1 cellular context compared by ENCODE assay signal in the genomic region with DNA sequence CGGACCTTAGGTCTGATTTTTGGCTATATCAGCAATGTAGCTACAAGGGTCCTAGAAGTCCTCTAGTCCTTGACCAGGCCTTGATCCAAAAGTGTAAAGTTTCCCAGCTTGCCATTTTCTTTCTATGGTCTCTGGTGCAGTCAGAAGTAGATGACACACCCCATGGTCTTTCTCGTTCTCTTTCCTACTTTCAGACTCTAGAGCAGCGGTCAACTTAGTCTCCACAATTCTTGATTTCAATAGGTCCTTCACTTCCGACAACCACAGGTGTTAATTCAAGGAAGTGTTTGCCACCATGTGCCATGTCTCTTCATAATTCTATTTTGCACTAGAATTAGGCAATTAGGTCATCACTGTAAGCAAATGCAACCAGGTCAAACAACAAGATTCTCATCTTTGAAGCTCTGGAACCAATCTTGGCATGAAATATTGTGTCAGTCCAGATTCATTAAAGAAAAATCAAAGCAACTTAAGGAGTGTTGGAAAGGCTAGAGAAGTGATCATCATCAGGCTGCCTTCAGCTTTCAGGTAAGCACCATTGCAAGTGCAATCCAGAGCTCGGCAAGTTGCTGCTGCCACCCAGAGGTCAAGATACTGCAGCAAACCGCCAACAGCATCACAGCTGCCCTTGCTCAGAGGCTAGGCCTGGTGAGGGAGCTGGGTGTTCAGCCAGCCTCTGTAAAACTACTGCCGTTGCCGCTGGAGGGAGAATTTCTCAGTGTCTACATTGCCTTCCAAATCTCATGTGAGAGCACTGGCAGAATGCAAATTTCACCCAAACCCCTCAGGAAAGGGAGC.
A peak's percentile ranks its signal among the peaks of the same experiment; 100 is the strongest.
TF ChIP-seq lines count a peak whose summit lies in the region.

No MANE protein-coding gene starts in this region.

TF ChIP-seq in HepG2, 621 proteins besides CTCF, POLR2A, EP300 and RAD21 (continued from another document and continues in another):
- TF ChIP-seq, protein P1, sequence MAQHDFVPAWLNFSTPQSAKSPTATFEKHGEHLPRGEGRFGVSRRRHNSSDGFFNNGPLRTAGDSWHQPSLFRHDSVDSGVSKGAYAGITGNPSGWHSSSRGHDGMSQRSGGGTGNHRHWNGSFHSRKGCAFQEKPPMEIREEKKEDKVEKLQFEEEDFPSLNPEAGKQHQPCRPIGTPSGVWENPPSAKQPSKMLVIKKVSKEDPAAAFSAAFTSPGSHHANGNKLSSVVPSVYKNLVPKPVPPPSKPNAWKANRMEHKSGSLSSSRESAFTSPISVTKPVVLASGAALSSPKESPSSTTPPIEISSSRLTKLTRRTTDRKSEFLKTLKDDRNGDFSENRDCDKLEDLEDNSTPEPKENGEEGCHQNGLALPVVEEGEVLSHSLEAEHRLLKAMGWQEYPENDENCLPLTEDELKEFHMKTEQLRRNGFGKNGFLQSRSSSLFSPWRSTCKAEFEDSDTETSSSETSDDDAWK (CRISPR knock-in tag; IDR thresholded peaks at IDR 0.05): no peak
- TF ChIP-seq NAIF1 (CRISPR knock-in tag; IDR thresholded peaks at IDR 0.05; ENCODE audit: borderline replicate concordance) (no peak), MAFK (conservative IDR thresholded peaks at IDR 0.05 in 1 of 2, IDR thresholded peaks at IDR 0.05 in 1 of 2; ENCODE audit: low read length in 2 of 2) (no peak), RORA (CRISPR knock-in tag; IDR thresholded peaks at IDR 0.05) (no peak), NFKB2 (CRISPR knock-in tag; IDR thresholded peaks at IDR 0.05; ENCODE audit: borderline replicate concordance) (no peak), ARHGAP35 (CRISPR knock-in tag; IDR thresholded peaks at IDR 0.05; ENCODE audit: borderline replicate concordance) (no peak), REPIN1 (CRISPR knock-in tag; IDR thresholded peaks at IDR 0.05; ENCODE audit: borderline replicate concordance, low read depth) (no peak), ATF7 (IDR thresholded peaks at IDR 0.05) (no peak), ATF7 (CRISPR knock-in tag; IDR thresholded peaks at IDR 0.05) (no peak), RFX3 (CRISPR knock-in tag; IDR thresholded peaks at IDR 0.05) (no peak), ZBTB7B (CRISPR knock-in tag; IDR thresholded peaks at IDR 0.05) (no peak), IRX3 (CRISPR knock-in tag; IDR thresholded peaks at IDR 0.05; ENCODE audit: borderline replicate concordance, low read depth) (no peak), WIZ (CRISPR knock-in tag; IDR thresholded peaks at IDR 0.05) (no peak), ZEB1 (IDR thresholded peaks at IDR 0.05; ENCODE audit: insufficient replicate concordance, low read depth) (no peak), DMAP1 (CRISPR knock-in tag; IDR thresholded peaks at IDR 0.05) (no peak), POLR2AphosphoS2 (IDR thresholded peaks at IDR 0.05; ENCODE audit: low read depth, low read length) (no peak), ZBTB38 (CRISPR knock-in tag; IDR thresholded peaks at IDR 0.05) (no peak), GTF2F1 (IDR thresholded peaks at IDR 0.05; ENCODE audit: low read length) (no peak), ZNF605 (CRISPR knock-in tag; IDR thresholded peaks at IDR 0.05) (no peak), RELA (CRISPR knock-in tag; IDR thresholded peaks at IDR 0.05) (no peak), PCBP2 (optimal IDR thresholded peaks at IDR 0.05; ENCODE audit: low read depth, low read length, poor library complexity, severe bottlenecking) (no peak), ZNF382 (CRISPR knock-in tag; IDR thresholded peaks at IDR 0.05; ENCODE audit: borderline replicate concordance) (no peak), ZNF337 (CRISPR knock-in tag; IDR thresholded peaks at IDR 0.05; ENCODE audit: borderline replicate concordance, low read depth) (no peak), MIXL1 (CRISPR knock-in tag; IDR thresholded peaks at IDR 0.05) (0 out of 2 replicates have a peak, but pooled peaks have one; percentile 23), ZNF780A (CRISPR knock-in tag; IDR thresholded peaks at IDR 0.05) (no peak), ZFP1 (CRISPR knock-in tag; IDR thresholded peaks at IDR 0.05) (no peak), ZBTB8A (CRISPR knock-in tag; IDR thresholded peaks at IDR 0.05; ENCODE audit: borderline replicate concordance, low read depth) (no peak), MAZ (IDR thresholded peaks at IDR 0.05; ENCODE audit: borderline replicate concordance, low read depth, low read length) (no peak), MAZ (CRISPR knock-in tag; IDR thresholded peaks at IDR 0.05; ENCODE audit: low read depth) (no peak), NR1H2 (CRISPR knock-in tag; IDR thresholded peaks at IDR 0.05; ENCODE audit: borderline replicate concordance, low read depth) (no peak), SALL1 (CRISPR knock-in tag; IDR thresholded peaks at IDR 0.05) (peak; percentile 29; the same call in 1 of the 2 replicates), HNRNPH1 (optimal IDR thresholded peaks at IDR 0.05; ENCODE audit: low read depth, low read length) (no peak), FOXA3 (CRISPR knock-in tag; IDR thresholded peaks at IDR 0.05) (0 out of 2 replicates have a peak, but pooled peaks have one; percentile 15), ZNF225 (CRISPR knock-in tag; IDR thresholded peaks at IDR 0.05) (no peak), ZNF570 (CRISPR knock-in tag; IDR thresholded peaks at IDR 0.05; ENCODE audit: borderline replicate concordance) (no peak), BORCS8-MEF2B (CRISPR knock-in tag; IDR thresholded peaks at IDR 0.05) (0 out of 2 replicates have a peak, but pooled peaks have one; percentile 18), ZFP41 (CRISPR knock-in tag; IDR thresholded peaks at IDR 0.05; ENCODE audit: borderline replicate concordance) (no peak), HMGA1 (CRISPR knock-in tag; conservative IDR thresholded peaks at IDR 0.05) (no peak), ZIK1 (CRISPR knock-in tag; IDR thresholded peaks at IDR 0.05; ENCODE audit: borderline replicate concordance, low read depth) (no peak), TEAD3 (CRISPR knock-in tag; optimal IDR thresholded peaks at IDR 0.05; ENCODE audit: borderline replicate concordance) (peak; percentile 33), BRCA1 (CRISPR knock-in tag; IDR thresholded peaks at IDR 0.05) (no peak), ZFX (CRISPR knock-in tag; IDR thresholded peaks at IDR 0.05; ENCODE audit: low read depth) (peak; percentile 55; the same call in 1 of the 2 replicates), ZNF598 (CRISPR knock-in tag; IDR thresholded peaks at IDR 0.05; ENCODE audit: borderline replicate concordance) (0 out of 2 replicates have a peak, but pooled peaks have one; percentile 47)
- TF ChIP-seq, protein P2, sequence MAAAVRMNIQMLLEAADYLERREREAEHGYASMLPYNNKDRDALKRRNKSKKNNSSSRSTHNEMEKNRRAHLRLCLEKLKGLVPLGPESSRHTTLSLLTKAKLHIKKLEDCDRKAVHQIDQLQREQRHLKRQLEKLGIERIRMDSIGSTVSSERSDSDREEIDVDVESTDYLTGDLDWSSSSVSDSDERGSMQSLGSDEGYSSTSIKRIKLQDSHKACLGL (CRISPR knock-in tag; IDR thresholded peaks at IDR 0.05): no peak
- TF ChIP-seq, protein P3, sequence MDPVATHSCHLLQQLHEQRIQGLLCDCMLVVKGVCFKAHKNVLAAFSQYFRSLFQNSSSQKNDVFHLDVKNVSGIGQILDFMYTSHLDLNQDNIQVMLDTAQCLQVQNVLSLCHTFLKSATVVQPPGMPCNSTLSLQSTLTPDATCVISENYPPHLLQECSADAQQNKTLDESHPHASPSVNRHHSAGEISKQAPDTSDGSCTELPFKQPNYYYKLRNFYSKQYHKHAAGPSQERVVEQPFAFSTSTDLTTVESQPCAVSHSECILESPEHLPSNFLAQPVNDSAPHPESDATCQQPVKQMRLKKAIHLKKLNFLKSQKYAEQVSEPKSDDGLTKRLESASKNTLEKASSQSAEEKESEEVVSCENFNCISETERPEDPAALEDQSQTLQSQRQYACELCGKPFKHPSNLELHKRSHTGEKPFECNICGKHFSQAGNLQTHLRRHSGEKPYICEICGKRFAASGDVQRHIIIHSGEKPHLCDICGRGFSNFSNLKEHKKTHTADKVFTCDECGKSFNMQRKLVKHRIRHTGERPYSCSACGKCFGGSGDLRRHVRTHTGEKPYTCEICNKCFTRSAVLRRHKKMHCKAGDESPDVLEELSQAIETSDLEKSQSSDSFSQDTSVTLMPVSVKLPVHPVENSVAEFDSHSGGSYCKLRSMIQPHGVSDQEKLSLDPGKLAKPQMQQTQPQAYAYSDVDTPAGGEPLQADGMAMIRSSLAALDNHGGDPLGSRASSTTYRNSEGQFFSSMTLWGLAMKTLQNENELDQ (CRISPR knock-in tag; IDR thresholded peaks at IDR 0.05; ENCODE audit: borderline replicate concordance): no peak
- TF ChIP-seq, protein P4, sequence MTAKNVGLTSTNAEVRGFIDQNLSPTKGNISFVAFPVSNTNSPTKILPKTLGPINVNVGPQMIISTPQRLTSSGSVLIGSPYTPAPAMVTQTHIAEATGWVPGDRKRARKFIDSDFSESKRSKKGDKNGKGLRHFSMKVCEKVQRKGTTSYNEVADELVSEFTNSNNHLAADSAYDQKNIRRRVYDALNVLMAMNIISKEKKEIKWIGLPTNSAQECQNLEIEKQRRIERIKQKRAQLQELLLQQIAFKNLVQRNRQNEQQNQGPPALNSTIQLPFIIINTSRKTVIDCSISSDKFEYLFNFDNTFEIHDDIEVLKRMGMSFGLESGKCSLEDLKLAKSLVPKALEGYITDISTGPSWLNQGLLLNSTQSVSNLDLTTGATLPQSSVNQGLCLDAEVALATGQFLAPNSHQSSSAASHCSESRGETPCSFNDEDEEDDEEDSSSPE (CRISPR knock-in tag; IDR thresholded peaks at IDR 0.05): 0 out of 2 replicates have a peak, but pooled peaks have one; percentile 20
- TF ChIP-seq, protein P5, sequence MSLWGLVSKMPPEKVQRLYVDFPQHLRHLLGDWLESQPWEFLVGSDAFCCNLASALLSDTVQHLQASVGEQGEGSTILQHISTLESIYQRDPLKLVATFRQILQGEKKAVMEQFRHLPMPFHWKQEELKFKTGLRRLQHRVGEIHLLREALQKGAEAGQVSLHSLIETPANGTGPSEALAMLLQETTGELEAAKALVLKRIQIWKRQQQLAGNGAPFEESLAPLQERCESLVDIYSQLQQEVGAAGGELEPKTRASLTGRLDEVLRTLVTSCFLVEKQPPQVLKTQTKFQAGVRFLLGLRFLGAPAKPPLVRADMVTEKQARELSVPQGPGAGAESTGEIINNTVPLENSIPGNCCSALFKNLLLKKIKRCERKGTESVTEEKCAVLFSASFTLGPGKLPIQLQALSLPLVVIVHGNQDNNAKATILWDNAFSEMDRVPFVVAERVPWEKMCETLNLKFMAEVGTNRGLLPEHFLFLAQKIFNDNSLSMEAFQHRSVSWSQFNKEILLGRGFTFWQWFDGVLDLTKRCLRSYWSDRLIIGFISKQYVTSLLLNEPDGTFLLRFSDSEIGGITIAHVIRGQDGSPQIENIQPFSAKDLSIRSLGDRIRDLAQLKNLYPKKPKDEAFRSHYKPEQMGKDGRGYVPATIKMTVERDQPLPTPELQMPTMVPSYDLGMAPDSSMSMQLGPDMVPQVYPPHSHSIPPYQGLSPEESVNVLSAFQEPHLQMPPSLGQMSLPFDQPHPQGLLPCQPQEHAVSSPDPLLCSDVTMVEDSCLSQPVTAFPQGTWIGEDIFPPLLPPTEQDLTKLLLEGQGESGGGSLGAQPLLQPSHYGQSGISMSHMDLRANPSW (CRISPR knock-in tag; IDR thresholded peaks at IDR 0.05; ENCODE audit: borderline replicate concordance): no peak
- TF ChIP-seq, protein P6, sequence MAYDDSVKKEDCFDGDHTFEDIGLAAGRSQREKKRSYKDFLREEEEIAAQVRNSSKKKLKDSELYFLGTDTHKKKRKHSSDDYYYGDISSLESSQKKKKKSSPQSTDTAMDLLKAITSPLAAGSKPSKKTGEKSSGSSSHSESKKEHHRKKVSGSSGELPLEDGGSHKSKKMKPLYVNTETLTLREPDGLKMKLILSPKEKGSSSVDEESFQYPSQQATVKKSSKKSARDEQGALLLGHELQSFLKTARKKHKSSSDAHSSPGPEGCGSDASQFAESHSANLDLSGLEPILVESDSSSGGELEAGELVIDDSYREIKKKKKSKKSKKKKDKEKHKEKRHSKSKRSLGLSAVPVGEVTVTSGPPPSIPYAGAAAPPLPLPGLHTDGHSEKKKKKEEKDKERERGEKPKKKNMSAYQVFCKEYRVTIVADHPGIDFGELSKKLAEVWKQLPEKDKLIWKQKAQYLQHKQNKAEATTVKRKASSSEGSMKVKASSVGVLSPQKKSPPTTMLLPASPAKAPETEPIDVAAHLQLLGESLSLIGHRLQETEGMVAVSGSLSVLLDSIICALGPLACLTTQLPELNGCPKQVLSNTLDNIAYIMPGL (CRISPR knock-in tag; IDR thresholded peaks at IDR 0.05; ENCODE audit: borderline replicate concordance in 1 of 2, low read depth in 1 of 2): 0 out of 4 replicates have a peak, but pooled peaks of 1 of the 2 experiments have one; percentile 24
- TF ChIP-seq, protein P7, sequence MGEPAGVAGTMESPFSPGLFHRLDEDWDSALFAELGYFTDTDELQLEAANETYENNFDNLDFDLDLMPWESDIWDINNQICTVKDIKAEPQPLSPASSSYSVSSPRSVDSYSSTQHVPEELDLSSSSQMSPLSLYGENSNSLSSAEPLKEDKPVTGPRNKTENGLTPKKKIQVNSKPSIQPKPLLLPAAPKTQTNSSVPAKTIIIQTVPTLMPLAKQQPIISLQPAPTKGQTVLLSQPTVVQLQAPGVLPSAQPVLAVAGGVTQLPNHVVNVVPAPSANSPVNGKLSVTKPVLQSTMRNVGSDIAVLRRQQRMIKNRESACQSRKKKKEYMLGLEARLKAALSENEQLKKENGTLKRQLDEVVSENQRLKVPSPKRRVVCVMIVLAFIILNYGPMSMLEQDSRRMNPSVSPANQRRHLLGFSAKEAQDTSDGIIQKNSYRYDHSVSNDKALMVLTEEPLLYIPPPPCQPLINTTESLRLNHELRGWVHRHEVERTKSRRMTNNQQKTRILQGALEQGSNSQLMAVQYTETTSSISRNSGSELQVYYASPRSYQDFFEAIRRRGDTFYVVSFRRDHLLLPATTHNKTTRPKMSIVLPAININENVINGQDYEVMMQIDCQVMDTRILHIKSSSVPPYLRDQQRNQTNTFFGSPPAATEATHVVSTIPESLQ (CRISPR knock-in tag; conservative IDR thresholded peaks at IDR 0.05): no peak
- TF ChIP-seq, protein P8, sequence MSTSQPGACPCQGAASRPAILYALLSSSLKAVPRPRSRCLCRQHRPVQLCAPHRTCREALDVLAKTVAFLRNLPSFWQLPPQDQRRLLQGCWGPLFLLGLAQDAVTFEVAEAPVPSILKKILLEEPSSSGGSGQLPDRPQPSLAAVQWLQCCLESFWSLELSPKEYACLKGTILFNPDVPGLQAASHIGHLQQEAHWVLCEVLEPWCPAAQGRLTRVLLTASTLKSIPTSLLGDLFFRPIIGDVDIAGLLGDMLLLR (CRISPR knock-in tag; IDR thresholded peaks at IDR 0.05): no peak
- TF ChIP-seq, protein P9, sequence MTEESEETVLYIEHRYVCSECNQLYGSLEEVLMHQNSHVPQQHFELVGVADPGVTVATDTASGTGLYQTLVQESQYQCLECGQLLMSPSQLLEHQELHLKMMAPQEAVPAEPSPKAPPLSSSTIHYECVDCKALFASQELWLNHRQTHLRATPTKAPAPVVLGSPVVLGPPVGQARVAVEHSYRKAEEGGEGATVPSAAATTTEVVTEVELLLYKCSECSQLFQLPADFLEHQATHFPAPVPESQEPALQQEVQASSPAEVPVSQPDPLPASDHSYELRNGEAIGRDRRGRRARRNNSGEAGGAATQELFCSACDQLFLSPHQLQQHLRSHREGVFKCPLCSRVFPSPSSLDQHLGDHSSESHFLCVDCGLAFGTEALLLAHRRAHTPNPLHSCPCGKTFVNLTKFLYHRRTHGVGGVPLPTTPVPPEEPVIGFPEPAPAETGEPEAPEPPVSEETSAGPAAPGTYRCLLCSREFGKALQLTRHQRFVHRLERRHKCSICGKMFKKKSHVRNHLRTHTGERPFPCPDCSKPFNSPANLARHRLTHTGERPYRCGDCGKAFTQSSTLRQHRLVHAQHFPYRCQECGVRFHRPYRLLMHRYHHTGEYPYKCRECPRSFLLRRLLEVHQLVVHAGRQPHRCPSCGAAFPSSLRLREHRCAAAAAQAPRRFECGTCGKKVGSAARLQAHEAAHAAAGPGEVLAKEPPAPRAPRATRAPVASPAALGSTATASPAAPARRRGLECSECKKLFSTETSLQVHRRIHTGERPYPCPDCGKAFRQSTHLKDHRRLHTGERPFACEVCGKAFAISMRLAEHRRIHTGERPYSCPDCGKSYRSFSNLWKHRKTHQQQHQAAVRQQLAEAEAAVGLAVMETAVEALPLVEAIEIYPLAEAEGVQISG (CRISPR knock-in tag; IDR thresholded peaks at IDR 0.05): no peak
